12 cellular contexts compared by ENCODE assay signal in the genomic region with DNA sequence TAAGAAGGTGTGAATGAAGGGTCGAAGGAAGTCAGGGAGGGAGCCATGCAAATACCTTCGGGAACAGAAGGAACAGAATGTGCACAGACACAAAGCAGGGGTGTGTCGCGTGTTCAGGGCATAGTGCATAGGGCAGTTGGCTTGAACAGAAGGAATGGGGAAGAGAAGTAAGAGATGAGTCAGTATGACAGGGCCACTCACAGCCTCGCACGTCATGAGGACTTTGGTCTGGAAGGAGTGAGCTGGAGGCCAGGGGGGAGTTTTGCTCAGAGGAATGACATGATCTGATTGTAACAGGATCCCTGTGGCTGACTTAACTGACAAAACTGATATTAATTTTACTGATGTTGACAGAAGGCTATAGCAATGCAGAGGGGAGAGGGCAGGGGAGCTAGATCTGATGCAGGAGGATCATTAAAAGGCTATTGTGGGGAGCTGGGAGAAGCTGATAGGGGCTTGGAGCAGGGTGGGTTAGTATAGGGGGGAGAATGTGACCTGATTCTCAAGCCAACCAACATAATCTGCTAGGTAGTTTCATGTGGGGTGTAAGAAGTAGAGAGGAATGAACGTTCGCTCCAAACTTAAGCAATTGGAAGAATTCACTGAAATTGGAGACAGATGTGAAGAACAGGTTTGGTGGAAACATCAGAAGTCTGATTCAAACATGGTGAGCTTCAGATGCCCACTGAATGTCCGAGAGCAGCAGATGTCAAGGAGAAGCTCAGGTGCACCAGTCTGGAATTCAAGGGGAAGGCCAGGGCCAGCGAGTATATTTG.
DNase-seq lines count a peak whose midpoint lies in the region; ATAC-seq and TF ChIP-seq lines count a peak whose summit lies in the region.
"Had no signal": no experiment of that assay in that cellular context is flagged by ENCODE, and none has a peak within 500 bp of the region (broad histone marks: within the 10 kb centered on the region; RNA-seq: fewer than 3 reads in every experiment).

No MANE protein-coding gene starts in this region.

- CTCF ChIA-PET in HCT116 (lab: Charles Lee), result no interaction called here

- no peaks in the 10 kb centered on the region for H3K9me2 ChIP-seq in HCT116 (ENCODE audit: insufficient read depth)

- H3K27ac ChIP-seq in HCT116 (ENCODE audit: low read depth, low read length), result no peak overlapping the region

- no peak for TF ChIP-seq POLR2A in HCT116 (IDR thresholded peaks at IDR 0.05; ENCODE audit: borderline replicate concordance, extremely low read depth, insufficient read depth, insufficient read length)

- no peak overlapping the region for H3K9ac ChIP-seq in HCT116 (ENCODE audit: low read length)

- peaks cover 0 to 14% of the 10 kb centered on the region in 2 experiments; a peak in 2 of 4 replicates for H3K4me1 ChIP-seq in HCT116 (ENCODE audit: control insufficient read depth in 1 of 2, insufficient read depth in 2 of 2, low read length in 2 of 2)

- H3K4me1 Mint-ChIP-seq in glutamatergic neuron (ENCODE audit: low read depth, unreplicated experiment), result no peaks in the 10 kb centered on the region
- H3K4me1 Mint-ChIP-seq: brain, GM23338 had no signal

- no peaks in the 10 kb centered on the region for H4K20me1 ChIP-seq in HCT116 (ENCODE audit: insufficient read depth)

- H3K4me2 ChIP-seq in HCT116 (ENCODE audit: low read length), result peak overlapping the region; percentile 53
- H3K4me2 ChIP-seq: GM23338 had no signal

- DNase-seq in HCT116 (ENCODE audit: low read depth, low spot score) (peak; percentile 37), RKO (ENCODE audit: low spot score) (peak; percentile 83), glomerular visceral epithelial cell (ENCODE audit: extremely low spot score) (peak; percentile 86), smooth muscle cell of the brain vasculature (ENCODE audit: low read depth, low spot score) (peak; percentile 26), glutamatergic neuron (no peak)
- DNase-seq in activated naive CD4-positive, alpha-beta T cell treated with anti-CD3 and anti-CD28 coated beads, Interleukin-2, amount 50 U/mL, for 16 hours, result no peak
- no peak for DNase-seq in activated CD4-positive, alpha-beta T cell treated with anti-CD3 and anti-CD28 coated beads, Interleukin-2, amount 50 U/mL, for 1 hour
- DNase-seq: activated CD4-positive, alpha-beta T cell treated with anti-CD3 and anti-CD28 coated beads, Interleukin-2, amount 50 U/mL, for 48 hours; NK-92 treated with Interleukin-12 subunit alpha and Interleukin-12 subunit beta, amount 100 ng/mL, for 24 hours; stimulated activated CD4-positive, alpha-beta T cell treated with anti-CD3 and anti-CD28 coated beads, Interleukin-12 subunit alpha, Interleukin-12 subunit beta, amount 100 ng/mL, for 4 hours had no signal

- intact Hi-C loops in HCT116 (cut with micrococcal nuclease), result no loop called here

- H3K27me3 Mint-ChIP-seq in glutamatergic neuron (ENCODE audit: unreplicated experiment), result no peaks in the 10 kb centered on the region

- POLR2A ChIA-PET in HCT116 (lab: Charles Lee), result no interaction called here

- ATAC-seq in HCT116, result peak; percentile 59; the same call in 1 of the 2 replicates
- ATAC-seq: GM23338 had no signal

- RAD21 ChIA-PET in HCT116 (lab: Charles Lee; ENCODE audit: low non-redundant PET in 1 of 2, low total read pairs in 2 of 2, uncharacterized antibody in 2 of 2, unreplicated experiment in 2 of 2), result interaction anchor here in 1 of 2 experiments (0.5 kb wide), 1 partner anchor 523 kb away, joined by 5 read pairs; no protein-coding TSS in a partner anchor

- BruUV-seq in HCT116 (replicated peaks; lab: Mats Ljungman, UMichigan), result no TSS peak

- no peak overlapping the region for H3K4me3 ChIP-seq in HCT116 (replicated peaks in 1 of 2; ENCODE audit: low read depth in 1 of 2, low read length in 2 of 2)
- H3K4me3 ChIP-seq: GM23338 had no signal

- H3K27ac Mint-ChIP-seq in glutamatergic neuron (ENCODE audit: unreplicated experiment), result no peak overlapping the region
- H3K27ac Mint-ChIP-seq: brain, GM23338 had no signal

- H2AFZ ChIP-seq in HCT116 (ENCODE audit: low read depth, low read length, poor library complexity, severe bottlenecking), result no peak overlapping the region
- H2AFZ ChIP-seq: GM23338 had no signal

- peaks cover 8% of the 10 kb centered on the region for H3K36me3 Mint-ChIP-seq in glutamatergic neuron (ENCODE audit: unreplicated experiment)
- H3K36me3 Mint-ChIP-seq: brain had no signal

- 0 out of 2 replicates have a peak, but pooled peaks have one; percentile 3 for TF ChIP-seq RAD21 in HCT116 (IDR thresholded peaks at IDR 0.05; ENCODE audit: low read depth)

- H3K9me3 Mint-ChIP-seq in glutamatergic neuron (ENCODE audit: unreplicated experiment), result no peaks in the 10 kb centered on the region
- H3K9me3 Mint-ChIP-seq: GM23338 had no signal

- no peaks in the 10 kb centered on the region for H3K79me2 ChIP-seq in HCT116 (ENCODE audit: insufficient read depth, low read length)

- H3K36me3 ChIP-seq in HCT116 (ENCODE audit: control insufficient read depth in 1 of 2, insufficient read depth in 2 of 2, low read length in 2 of 2), result no peaks in the 10 kb centered on the region

- no peaks in the 10 kb centered on the region for H3K27me3 ChIP-seq in HCT116 (ENCODE audit: insufficient read depth, low read length)

- H3K9me3 ChIP-seq in HCT116 (ENCODE audit: control insufficient read depth in 1 of 2, insufficient read depth in 1 of 2, low read depth in 1 of 2, low read length in 2 of 2), result peaks cover 0 to 6% of the 10 kb centered on the region in 2 experiments; a peak in 1 of 4 replicates

- no peak overlapping the region for H3K4me3 Mint-ChIP-seq in glutamatergic neuron (ENCODE audit: unreplicated experiment)
- H3K4me3 Mint-ChIP-seq: brain, GM23338 had no signal

- TF ChIP-seq CTCF in HCT116 (IDR thresholded peaks at IDR 0.05 in 2 of 3, conservative IDR thresholded peaks at IDR 0.05 in 1 of 3; ENCODE audit: borderline replicate concordance in 1 of 3, insufficient read depth in 1 of 3, low read depth in 2 of 3, low read length in 2 of 3) (no peak), glutamatergic neuron (IDR thresholded peaks at IDR 0.05; ENCODE audit: partially characterized antibody, unreplicated experiment) (no peak)

TF ChIP-seq in HCT116, 20 proteins besides CTCF, POLR2A, EP300 and RAD21:
- TF ChIP-seq SP1 (IDR thresholded peaks at IDR 0.05; ENCODE audit: low read depth) (peak; percentile 57), CBX3 (IDR thresholded peaks at IDR 0.05; ENCODE audit: low read depth) (peak; percentile 81), FOSL1 (IDR thresholded peaks at IDR 0.05; ENCODE audit: low read depth) (peak; percentile 59; the same call in 1 of the 2 replicates), POLR2AphosphoS5 (IDR thresholded peaks at IDR 0.05; ENCODE audit: low read depth, low read length) (no peak), SRF (IDR thresholded peaks at IDR 0.05; ENCODE audit: low read depth) (no peak), JUND (IDR thresholded peaks at IDR 0.05) (peak; percentile 50; the same call in 1 of the 2 replicates), SIN3A (IDR thresholded peaks at IDR 0.05; ENCODE audit: low read depth) (peak; percentile 28; the same call in 1 of the 2 replicates)
- TF ChIP-seq, protein P1, sequence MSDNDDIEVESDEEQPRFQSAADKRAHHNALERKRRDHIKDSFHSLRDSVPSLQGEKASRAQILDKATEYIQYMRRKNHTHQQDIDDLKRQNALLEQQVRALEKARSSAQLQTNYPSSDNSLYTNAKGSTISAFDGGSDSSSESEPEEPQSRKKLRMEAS (IDR thresholded peaks at IDR 0.05), result peak; percentile 67

Comparison
In these comparisons a context has a peak if more than half of its experiments do, and no peak if none do; other contexts are left out.
1. DNase-seq: peak in HCT116 (single experiment), RKO (single experiment), glomerular visceral epithelial cell (single experiment) and smooth muscle cell of the brain vasculature (single experiment); none in activated naive CD4-positive, alpha-beta T cell treated with anti-CD3 and anti-CD28 coated beads, Interleukin-2, amount 50 U/mL, for 16 hours (single experiment), glutamatergic neuron (single experiment) and activated CD4-positive, alpha-beta T cell treated with anti-CD3 and anti-CD28 coated beads, Interleukin-2, amount 50 U/mL, for 1 hour (single experiment).